28 cellular contexts compared by ENCODE assay signal in genomic region chr1:183597656-183598055, GRCh38. TPM values are rescaled to one million over a fixed set of nuclear protein-coding genes. Genes with fewer than 3 reads are reported as not detected.
A peak's percentile ranks its signal among the peaks of the same experiment; 100 is the strongest.
DNase-seq lines count a peak whose midpoint lies in the region; ATAC-seq and TF ChIP-seq lines count a peak whose summit lies in the region.
"Had no signal": no experiment of that assay in that cellular context is flagged by ENCODE, and none has a peak within 500 bp of the region (broad histone marks: within the 10 kb centered on the region; RNA-seq: fewer than 3 reads in every experiment).

No MANE protein-coding gene starts in this region.

- H3K9me3 ChIP-seq in T-helper 17 cell (ENCODE audit: control insufficient read depth, low read length, poor library complexity, severe bottlenecking) (no peaks in the 10 kb centered on the region), mesenchymal stem cell (ENCODE audit: control insufficient read depth, low read length) (no peaks in the 10 kb centered on the region), stomach (no peaks in the 10 kb centered on the region)

- no peaks in the 10 kb centered on the region for H3K4me1 ChIP-seq in mesenchymal stem cell (ENCODE audit: control insufficient read depth, insufficient read depth, low read depth, low read length)
- H3K4me1 ChIP-seq in stomach: peaks cover 0 to 29% (median 9%) of the 10 kb centered on the region in 4 donors

- no peak overlapping the region for H3K23ac ChIP-seq in mesenchymal stem cell (ENCODE audit: low read length in 2 of 2)

- peaks cover 0 to 15% of the 10 kb centered on the region in 2 experiments for H3K27me3 ChIP-seq in mesenchymal stem cell (ENCODE audit: control insufficient read depth in 1 of 2, insufficient read depth in 1 of 2, low read length in 2 of 2)
- H3K27me3 ChIP-seq in stomach: no peaks in the 10 kb centered on the region

- H2AK5ac ChIP-seq in mesenchymal stem cell (ENCODE audit: low read length, severe bottlenecking): no peak overlapping the region

- TF ChIP-seq CTCF in stomach (IDR thresholded peaks at IDR 0.05) (no peak), coronary artery (IDR thresholded peaks at IDR 0.05) (no peak)

- TF ChIP-seq EP300 in stomach (IDR thresholded peaks at IDR 0.05): no peak

- H2BK120ac ChIP-seq in mesenchymal stem cell (ENCODE audit: low read depth, low read length): no peak overlapping the region

- no peak overlapping the region for H2AFZ ChIP-seq in mesenchymal stem cell (ENCODE audit: low read depth, low read length)

- H3K4me2 ChIP-seq in mesenchymal stem cell (ENCODE audit: low read length, poor library complexity, severe bottlenecking): no peak overlapping the region

- H3K4me1 Mint-ChIP-seq in T-helper 17 cell: peaks cover 13% of the 10 kb centered on the region

- TF ChIP-seq POLR2A in stomach (IDR thresholded peaks at IDR 0.05) (no peak), GM18505 (IDR thresholded peaks at IDR 0.05; ENCODE audit: borderline replicate concordance, extremely low read depth, insufficient read depth, insufficient read length) (no peak)

- peak overlapping the region in 1 of 2 experiments; percentile 29 for H3K4me3 ChIP-seq in mesenchymal stem cell (ENCODE audit: insufficient read depth in 1 of 2, low read depth in 1 of 2, low read length in 2 of 2)
- H3K4me3 ChIP-seq in stomach: no peak overlapping the region
- no peak overlapping the region for H3K4me3 ChIP-seq in coronary artery
- H3K4me3 ChIP-seq: GM12878 had no signal

- H4K8ac ChIP-seq in mesenchymal stem cell (ENCODE audit: low read length): no peak overlapping the region

- peak overlapping the region; percentile 21 for H3K27ac Mint-ChIP-seq in T-helper 17 cell
- H3K27ac Mint-ChIP-seq: activated CD4-positive, alpha-beta T cell treated with anti-CD3 and anti-CD28 coated beads for 36 hours; activated naive CD4-positive, alpha-beta T cell treated with anti-CD3 and anti-CD28 coated beads for 36 hours; CD4-positive, alpha-beta T cell; T-cell had no signal

- H3K14ac ChIP-seq in mesenchymal stem cell (ENCODE audit: low read length in 2 of 2): no peak overlapping the region

- no peak overlapping the region for H3K4ac ChIP-seq in mesenchymal stem cell (ENCODE audit: low read depth in 1 of 2, low read length in 2 of 2)

- H3K27ac ChIP-seq in mesenchymal stem cell (ENCODE audit: low read length, poor library complexity, severe bottlenecking): no peak overlapping the region
- peak overlapping the region in 3 of 5 donors; percentile 13 to 47 (median 18) for H3K27ac ChIP-seq in stomach
- peak overlapping the region in 1 of 2 donors; percentile 37 for H3K27ac ChIP-seq in coronary artery

- no peak for ATAC-seq in T-helper 17 cell
- no peak for ATAC-seq in GM18505 (IDR thresholded peaks at IDR 0.05; ENCODE audit: unreplicated experiment)
- ATAC-seq: HCT116, PC-3, T-cell had no signal

- H3K18ac ChIP-seq in mesenchymal stem cell (ENCODE audit: low read depth in 1 of 2, low read length in 2 of 2): no peak overlapping the region

- H2BK5ac ChIP-seq in mesenchymal stem cell (ENCODE audit: low read depth, low read length, poor library complexity, severe bottlenecking): no peak overlapping the region

- no peak overlapping the region for H2BK15ac ChIP-seq in mesenchymal stem cell (ENCODE audit: low read depth, poor library complexity, severe bottlenecking)

- no peaks in the 10 kb centered on the region for H3K79me1 ChIP-seq in mesenchymal stem cell (replicated peaks; ENCODE audit: low read length, poor library complexity, severe bottlenecking)

- DNase-seq in EH (ENCODE audit: low read depth) (peak; percentile 36), T-helper 17 cell (no peak), mesenchymal stem cell (no peak), stomach (no peak), coronary artery (ENCODE audit: low spot score) (no peak), DMS53 (lab: John Stamatoyannopoulos, UW) (no peak)
- DNase-seq in activated CD4-positive, alpha-beta T cell treated with anti-CD3 and anti-CD28 coated beads, Interleukin-2, amount 50 U/mL, for 48 hours: no peak
- DNase-seq: activated CD4-positive, alpha-beta T cell treated with anti-CD3 and anti-CD28 coated beads for 36 hours; activated naive CD4-positive, alpha-beta T cell treated with anti-CD3 and anti-CD28 coated beads for 36 hours; activated T-cell treated with anti-CD3 and anti-CD28 coated beads, Interleukin-2, amount 50 U/mL, for 72 hours; CD4-positive, alpha-beta T cell; central memory CD4-positive, alpha-beta T cell; erythroblast; foreskin melanocyte; Karpas-422; NCI-H1048; NCI-H187; NCI-H2227 treated with DMSO at 0.1 percent for 48 hours; PC-3; Right ventricle myocardium superior; stimulated activated CD4-positive, alpha-beta T cell treated with anti-CD3 and anti-CD28 coated beads, Interleukin-15, amount 100 ng/mL, for 24 hours; stimulated activated CD8-positive, alpha-beta memory T cell treated with anti-CD3 and anti-CD28 coated beads, Interleukin-4, amount 100 ng/mL, for 48 hours; T-cell had no signal

- peak overlapping the region; percentile 47 for H3K9ac ChIP-seq in mesenchymal stem cell (ENCODE audit: low read length)

- intact Hi-C loops in stomach (cut with DNase I; ENCODE audit: low total_unique reads): no loop called here

- peaks cover 19% of the 10 kb centered on the region for H3K27me3 Mint-ChIP-seq in T-helper 17 cell
- H3K27me3 Mint-ChIP-seq: activated CD4-positive, alpha-beta T cell treated with anti-CD3 and anti-CD28 coated beads for 36 hours; CD4-positive, alpha-beta T cell had no signal

- peaks cover 7% of the 10 kb centered on the region for H3K36me3 Mint-ChIP-seq in T-helper 17 cell (ENCODE audit: low read depth)
- H3K36me3 Mint-ChIP-seq: T-cell had no signal

- H4K91ac ChIP-seq in mesenchymal stem cell (ENCODE audit: low read length): no peak overlapping the region

- H3K36me3 ChIP-seq in mesenchymal stem cell (ENCODE audit: control insufficient read depth in 1 of 2, insufficient read depth in 2 of 2, low read depth in 1 of 2, low read length in 2 of 2): no peaks in the 10 kb centered on the region
- no peaks in the 10 kb centered on the region for H3K36me3 ChIP-seq in stomach

- no peak overlapping the region for H3K4me3 Mint-ChIP-seq in T-helper 17 cell
- H3K4me3 Mint-ChIP-seq: activated CD4-positive, alpha-beta T cell treated with anti-CD3 and anti-CD28 coated beads for 36 hours; activated naive CD4-positive, alpha-beta T cell treated with anti-CD3 and anti-CD28 coated beads for 36 hours; CD4-positive, alpha-beta T cell; T-cell had no signal

- no peak overlapping the region for H2BK12ac ChIP-seq in mesenchymal stem cell (ENCODE audit: low read length in 2 of 2)

- 79% methylated on average over 2 of the region's 2 CpGs for WGBS in mesenchymal stem cell
- 57 to 91% (median 74%) methylated on average over 2 of the region's 2 CpGs for WGBS in stomach, 5 donors

RNA-seq across cellular contexts. Expression of gene NCF2, which starts 7.4 kb away (rescaled TPM):
- total RNA-seq in T-helper 17 cell: 10 to 100 TPM in 1 of 2 donors, 1 to 10 TPM in 1; 2.7 to 14.7 TPM
- polyA plus RNA-seq in mesenchymal stem cell (2013, experiment 1 of 2): 0.08 TPM
- polyA plus RNA-seq in mesenchymal stem cell (2013, experiment 2 of 2): 0.04 TPM
- 10 to 100 TPM in 1 of 5 donors, 1 to 10 TPM in 3, under 1 TPM in 1; 0.29 to 30.4 (median 6.4) TPM for total RNA-seq in stomach
- 1 to 10 TPM; 3.1 to 10.0 (median 6.0) TPM for polyA plus RNA-seq in stomach

RNA-seq across cellular contexts. Expression of gene ARPC5, which starts 37.9 kb away (rescaled TPM):
- total RNA-seq in T-helper 17 cell (10 to 100 TPM; 62.1 to 69.4 TPM), stomach (100 to 1,000 TPM in 1 of 5 donors, 10 to 100 TPM in 4; 26.3 to 101 (median 73.7) TPM)
- polyA plus RNA-seq in mesenchymal stem cell (2013, experiment 1 of 2): 136 TPM
- polyA plus RNA-seq in mesenchymal stem cell (2013, experiment 2 of 2): 141 TPM
- 100 to 1,000 TPM in 1 of 3 donors, 10 to 100 TPM in 2; 54.5 to 106 (median 87.5) TPM for polyA plus RNA-seq in stomach

RNA-seq across cellular contexts. Expression of gene APOBEC4, which starts 55.5 kb away (rescaled TPM):
- total RNA-seq in T-helper 17 cell (not detected), stomach (not detected)
- polyA plus RNA-seq in mesenchymal stem cell (2013, experiment 1 of 2): not detected
- polyA plus RNA-seq in mesenchymal stem cell (2013, experiment 2 of 2): not detected
- not detected for polyA plus RNA-seq in stomach
- total RNA-seq: activated CD4-positive, alpha-beta T cell treated with anti-CD3 and anti-CD28 coated beads for 36 hours; activated naive CD4-positive, alpha-beta T cell treated with anti-CD3 and anti-CD28 coated beads for 36 hours; activated T-cell treated with anti-CD3 and anti-CD28 coated beads, Interleukin-2, amount 50 U/mL, for 72 hours; CD4-positive, alpha-beta T cell; liver; mucosa of gallbladder; PC-3; Right ventricle myocardium superior; T-cell had no signal
- polyA plus RNA-seq: liver had no signal
